In the genomic region with DNA sequence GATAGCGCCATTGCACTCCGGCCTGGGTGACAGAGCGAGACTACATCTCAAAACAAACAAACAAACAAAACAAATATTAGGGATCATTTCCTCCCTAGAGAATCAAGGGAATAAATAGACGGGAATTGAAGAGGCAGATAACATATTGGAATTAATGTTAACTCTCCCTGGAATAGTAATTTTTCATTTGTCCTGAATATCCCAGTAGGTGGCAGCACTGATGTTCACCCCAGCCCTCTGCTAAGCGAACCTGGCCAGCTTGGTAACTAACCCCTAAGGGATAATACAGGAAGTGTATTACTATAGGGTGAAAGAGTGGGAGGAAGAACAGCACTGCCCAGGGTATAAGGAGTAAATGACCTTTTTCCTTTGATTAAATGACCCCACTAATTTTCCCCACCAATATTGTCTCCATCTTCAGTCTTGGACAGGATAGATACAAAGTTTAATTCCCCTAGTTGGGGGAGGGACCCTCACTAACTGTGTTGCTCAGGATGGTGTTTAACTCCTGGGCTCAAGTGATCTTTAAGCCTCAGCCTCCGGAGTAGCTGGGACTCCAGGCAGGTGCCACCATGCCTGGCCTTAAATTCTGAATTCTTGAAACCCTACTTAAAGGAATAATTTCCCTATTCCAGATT, we compare ENCODE assay signal across 8 cellular contexts. TPM values are rescaled to one million over a fixed set of nuclear protein-coding genes. Genes with fewer than 3 reads are reported as not detected.
DNase-seq lines count a peak whose midpoint lies in the region; ATAC-seq, FAIRE-seq and TF ChIP-seq lines count a peak whose summit lies in the region.

No MANE protein-coding gene starts in this region.

- no peak overlapping the region for H3K4me2 ChIP-seq in OCI-LY1 (ENCODE audit: low read length)

- H2AFZ ChIP-seq in OCI-LY1 (ENCODE audit: low read length), result no peak overlapping the region

- H3K9me3 ChIP-seq in OCI-LY1 (ENCODE audit: low read length), result no peaks in the 10 kb centered on the region

- TF ChIP-seq CTCF in OCI-LY1 (IDR thresholded peaks at IDR 0.05; ENCODE audit: low read length) (peak; percentile 55), bronchial epithelial cell (IDR thresholded peaks at IDR 0.05; ENCODE audit: insufficient read depth, low read length, severe bottlenecking) (no peak)

- no peaks in the 10 kb centered on the region for H3K79me2 ChIP-seq in OCI-LY1 (ENCODE audit: insufficient read depth, low read length)

- no peaks in the 10 kb centered on the region for H3K36me3 Mint-ChIP-seq in activated T-cell treated with anti-CD3 and anti-CD28 coated beads, Interleukin-2, amount 50 U/mL, for 72 hours (ENCODE audit: insufficient read depth in 2 of 2)

- peak; percentile 35 to 40 for DNase-seq in activated T-cell treated with anti-CD3 and anti-CD28 coated beads, Interleukin-2, amount 50 U/mL, for 72 hours
- no peak for DNase-seq in activated T-cell treated with anti-CD3 and anti-CD28 coated beads, Interleukin-2, amount 50 U/mL, for 1 hour
- DNase-seq in HEK293T (ENCODE audit: extremely low spot score) (peak; percentile 70), bronchial epithelial cell (ENCODE audit: low read depth) (peak; percentile 33), lung microvascular endothelial cell (ENCODE audit: low read depth in 2 of 2) (peak; percentile 68 to 78), OCI-M2 (lab: John Stamatoyannopoulos, UW; ENCODE audit: unreplicated experiment) (no peak)

- peak; percentile 82 to 88 for ATAC-seq in activated T-cell treated with anti-CD3 and anti-CD28 coated beads, Interleukin-2, amount 50 U/mL, for 72 hours (replicated peaks in 1 of 2)
- no peak for ATAC-seq in GM19351 (IDR thresholded peaks at IDR 0.05; ENCODE audit: unreplicated experiment)

- POLR2A ChIA-PET in HEK293T (lab: Yijun Ruan, JAX), result interaction anchor here (0.6 kb wide), 1 partner anchor 101 kb away, joined by 3 read pairs; no protein-coding TSS in a partner anchor

- H3K9me3 Mint-ChIP-seq in activated T-cell treated with anti-CD3 and anti-CD28 coated beads, Interleukin-2, amount 50 U/mL, for 72 hours, result no peaks in the 10 kb centered on the region

- no peak for FAIRE-seq in bronchial epithelial cell (lab: Jason Lieb, UNC)

- no peaks in the 10 kb centered on the region for H3K4me1 ChIP-seq in OCI-LY1 (ENCODE audit: insufficient read depth, low read length, severe bottlenecking)

- no peak overlapping the region for H3K27ac Mint-ChIP-seq in activated T-cell treated with anti-CD3 and anti-CD28 coated beads, Interleukin-2, amount 50 U/mL, for 72 hours

- no peak overlapping the region for H3K4me3 Mint-ChIP-seq in activated T-cell treated with anti-CD3 and anti-CD28 coated beads, Interleukin-2, amount 50 U/mL, for 72 hours

- H3F3A ChIP-seq in OCI-LY1 (ENCODE audit: insufficient read depth, low read length), result no peaks in the 10 kb centered on the region

- H4K20me1 ChIP-seq in OCI-LY1 (ENCODE audit: insufficient read depth, low read length), result no peaks in the 10 kb centered on the region

- H3K27me3 ChIP-seq in OCI-LY1 (ENCODE audit: insufficient read depth, low read length) (no peaks in the 10 kb centered on the region), bronchial epithelial cell (ENCODE audit: control insufficient read depth, insufficient read depth, low read length) (no peaks in the 10 kb centered on the region)

- no peaks in the 10 kb centered on the region for H3K27me3 Mint-ChIP-seq in activated T-cell treated with anti-CD3 and anti-CD28 coated beads, Interleukin-2, amount 50 U/mL, for 72 hours (ENCODE audit: low read depth)

- H3K9ac ChIP-seq in OCI-LY1 (ENCODE audit: low read length), result no peak overlapping the region

- peaks cover 8% of the 10 kb centered on the region for H3K4me1 Mint-ChIP-seq in activated T-cell treated with anti-CD3 and anti-CD28 coated beads, Interleukin-2, amount 50 U/mL, for 72 hours (ENCODE audit: low read depth)

- no peaks in the 10 kb centered on the region for H3K9me2 ChIP-seq in OCI-LY1 (ENCODE audit: low read depth, low read length)

- no peak overlapping the region for H3K4me3 ChIP-seq in OCI-LY1 (ENCODE audit: low read depth, low read length, poor library complexity, severe bottlenecking)
- no peak overlapping the region for H3K4me3 ChIP-seq in bronchial epithelial cell (ENCODE audit: low read depth, low read length)

- no peak overlapping the region for H3K27ac ChIP-seq in OCI-LY1 (ENCODE audit: low read depth, low read length, poor library complexity, severe bottlenecking)

- CTCF ChIA-PET in HEK293T (lab: Yijun Ruan, JAX), result interaction anchor here (0.6 to 1.1 kb wide), 6 partner anchors 23 to 512 kb away, joined by 3 to 4 read pairs (median 3); no protein-coding TSS in a partner anchor

- H3K36me3 ChIP-seq in OCI-LY1 (ENCODE audit: insufficient read depth, low read length), result no peaks in the 10 kb centered on the region
- H3K36me3 ChIP-seq in bronchial epithelial cell (ENCODE audit: control insufficient read depth, insufficient read depth, low read length), result no peaks in the 10 kb centered on the region

TF ChIP-seq in HEK293T, 16 proteins besides CTCF, POLR2A, EP300 and RAD21:
- TF ChIP-seq L3MBTL2 (conservative IDR thresholded peaks at IDR 0.05) (no peak), BHLHE40 (IDR thresholded peaks at IDR 0.05; ENCODE audit: borderline replicate concordance) (no peak), FOXA1 (IDR thresholded peaks at IDR 0.05) (no peak), ELF4 (IDR thresholded peaks at IDR 0.05) (no peak), LEF1 (IDR thresholded peaks at IDR 0.05; ENCODE audit: borderline replicate concordance) (no peak), ARNT (IDR thresholded peaks at IDR 0.05) (no peak), CTBP1 (IDR thresholded peaks at IDR 0.05; ENCODE audit: borderline replicate concordance) (no peak), NFRKB (IDR thresholded peaks at IDR 0.05) (no peak)
TF ChIP-seq in HEK293T: peak in this region for 0.

RNA-seq across cellular contexts. Expression of a gene that starts 40.5 kb away (rescaled TPM):
- under 1 TPM in 1 of 2 donors, not detected in 1; 0.14 TPM for total RNA-seq in activated T-cell treated with anti-CD3 and anti-CD28 coated beads, Interleukin-2, amount 50 U/mL, for 72 hours
- total RNA-seq in bronchial epithelial cell, result not detected in 2 replicates
- total RNA-seq in lung microvascular endothelial cell, result not detected in 2 replicates

RNA-seq across cellular contexts. Expression of a gene that starts 43.0 kb away (rescaled TPM):
- total RNA-seq in activated T-cell treated with anti-CD3 and anti-CD28 coated beads, Interleukin-2, amount 50 U/mL, for 72 hours, result not detected
- total RNA-seq in bronchial epithelial cell, result not detected in 2 replicates
- not detected in 2 replicates for total RNA-seq in lung microvascular endothelial cell

Comparison
In these comparisons a context has a peak if more than half of its experiments do, and no peak if none do; other contexts are left out.
1. DNase-seq: peak in activated T-cell treated with anti-CD3 and anti-CD28 coated beads, Interleukin-2, amount 50 U/mL, for 72 hours (2 of 2), HEK293T (single experiment), bronchial epithelial cell (single experiment) and lung microvascular endothelial cell (2 of 2); none in activated T-cell treated with anti-CD3 and anti-CD28 coated beads, Interleukin-2, amount 50 U/mL, for 1 hour (single experiment) and OCI-M2 (single experiment).